In the genomic region with DNA sequence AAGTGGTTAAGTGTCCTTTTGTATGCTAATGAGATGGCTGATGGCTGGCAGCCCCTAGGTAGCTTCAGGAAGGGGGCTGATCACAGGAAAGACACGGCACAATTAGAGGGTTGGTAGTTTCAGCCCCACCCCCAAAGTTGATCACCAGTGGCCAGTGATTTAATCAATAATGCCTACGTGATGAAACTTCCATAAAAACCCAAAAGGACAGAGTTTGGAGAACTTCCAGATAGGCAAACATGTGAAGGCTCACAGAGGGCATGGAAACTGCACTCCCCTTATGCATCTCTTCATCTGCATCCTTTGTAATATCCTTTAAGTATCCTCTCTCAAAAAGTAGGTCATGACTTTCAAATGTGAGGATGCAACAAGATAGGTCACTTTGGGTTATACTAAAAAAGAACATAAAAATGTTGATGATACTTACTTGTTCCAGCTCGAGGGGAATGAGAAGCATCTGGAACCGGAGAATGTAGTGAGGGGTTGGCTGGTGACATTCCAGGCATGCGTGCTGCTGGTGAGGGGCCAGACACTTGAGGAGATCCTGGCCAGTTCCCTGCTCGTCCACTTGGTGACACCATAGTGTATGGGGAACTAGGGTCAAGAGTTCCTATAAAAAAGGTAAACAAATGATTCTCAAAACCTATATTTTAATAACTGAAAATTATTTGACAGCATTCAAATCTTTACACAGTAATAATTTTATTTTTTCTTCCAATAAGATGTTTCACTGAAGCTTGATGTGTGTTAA, we compare ENCODE assay signal across 12 cellular contexts. TPM values are rescaled to one million over a fixed set of nuclear protein-coding genes. Genes with fewer than 3 reads are reported as not detected.
DNase-seq lines count a peak whose midpoint lies in the region; ATAC-seq, FAIRE-seq and TF ChIP-seq lines count a peak whose summit lies in the region.
"Had no signal": no experiment of that assay in that cellular context is flagged by ENCODE, and none has a peak within 500 bp of the region (broad histone marks: within the 10 kb centered on the region; RNA-seq: fewer than 3 reads in every experiment).

No MANE protein-coding gene starts in this region.

- dilution Hi-C loops in endothelial cell of umbilical vein (cut with MboI; ENCODE audit: extremely low pct_ligation_motif_present, low sequenced_read_pairs), result no loop called here

- no peaks in the 10 kb centered on the region for H3K4me1 Mint-ChIP-seq in Calu3 (ENCODE audit: low read depth, unreplicated experiment)
- H3K4me1 Mint-ChIP-seq in nephron progenitor cell, result no peaks in the 10 kb centered on the region

- TF ChIP-seq CTCF in Calu3 (IDR thresholded peaks at IDR 0.05; ENCODE audit: unreplicated experiment), result no peak
- TF ChIP-seq CTCF in endothelial cell of umbilical vein (IDR thresholded peaks at IDR 0.05; ENCODE audit: extremely low read depth in 1 of 2, insufficient read depth in 1 of 2, low read depth in 1 of 2, low read length in 2 of 2), result peak in 1 of 2 donors; percentile 19
- TF ChIP-seq CTCF in nephron progenitor cell (IDR thresholded peaks at IDR 0.05), result no peak
- peak in 1 of 7 experiments; percentile 12 for TF ChIP-seq CTCF in stomach (IDR thresholded peaks at IDR 0.05)

- CTCF ChIA-PET in Calu3 (lab: Charles Lee), result no interaction called here
- CTCF ChIA-PET in endothelial cell of umbilical vein (lab: Charles Lee), result interaction anchor here (0.6 to 1.0 kb wide), 2 partner anchors 37 to 130 kb away, joined by 3 to 7 read pairs; no protein-coding TSS in a partner anchor

- H3K27ac Mint-ChIP-seq in Calu3 (ENCODE audit: unreplicated experiment), result no peak overlapping the region
- H3K27ac Mint-ChIP-seq in nephron progenitor cell, result no peak overlapping the region

- H3K36me3 ChIP-seq in NT2/D1 (ENCODE audit: insufficient read depth, insufficient read length, low read length) (peaks cover 80% of the 10 kb centered on the region), endothelial cell of umbilical vein (ENCODE audit: control insufficient read depth in 2 of 2, extremely low read depth in 1 of 2, insufficient read depth in 2 of 2, low read length in 2 of 2) (peaks cover 1 to 10% of the 10 kb centered on the region in 2 experiments), stomach (peaks cover 5 to 76% (median 70%) of the 10 kb centered on the region in 4 donors)

- no peaks in the 10 kb centered on the region for H3K4me1 ChIP-seq in NT2/D1 (ENCODE audit: insufficient read depth, insufficient read length)
- no peaks in the 10 kb centered on the region for H3K4me1 ChIP-seq in endothelial cell of umbilical vein (ENCODE audit: control insufficient read depth, extremely low read depth, insufficient read depth, low read length)
- no peaks in the 10 kb centered on the region for H3K4me1 ChIP-seq in stomach

- DNase-seq in Calu3 (peak; percentile 9), NT2/D1 (ENCODE audit: low read depth, low spot score) (peak; percentile 43), endothelial cell of umbilical vein (ENCODE audit: low read depth, low spot score) (peak; percentile 4), nephron progenitor cell (peak; percentile 8), stomach (no peak)
- no peak for DNase-seq in activated effector memory CD4-positive, alpha-beta T cell treated with Interleukin-2 at 50 U/mL for 16 hours
- DNase-seq: activated T-cell treated with anti-CD3 and anti-CD28 coated beads, Interleukin-2, amount 50 U/mL, for 4 hours; SIG-M5 had no signal

- TF ChIP-seq POLR2A in endothelial cell of umbilical vein (IDR thresholded peaks at IDR 0.05; ENCODE audit: low read depth, low read length), result no peak
- no peak for TF ChIP-seq POLR2A in stomach (IDR thresholded peaks at IDR 0.05)

- H3K27me3 ChIP-seq in NT2/D1 (ENCODE audit: insufficient read depth, insufficient read length) (no peaks in the 10 kb centered on the region), endothelial cell of umbilical vein (ENCODE audit: control insufficient read depth in 2 of 2, insufficient read depth in 2 of 2, low read length in 2 of 2) (no peaks in the 10 kb centered on the region), stomach (no peaks in the 10 kb centered on the region)

- H3K4me3 Mint-ChIP-seq in Calu3 (ENCODE audit: low read depth, unreplicated experiment) (no peak overlapping the region), nephron progenitor cell (no peak overlapping the region)
- H3K4me3 Mint-ChIP-seq: activated T-cell treated with anti-CD3 and anti-CD28 coated beads, Interleukin-2, amount 50 U/mL, for 4 hours had no signal

- POLR2A ChIA-PET in endothelial cell of umbilical vein (lab: Charles Lee), result no interaction called here

- ATAC-seq in GM19452 (IDR thresholded peaks at IDR 0.05; ENCODE audit: unreplicated experiment), result no peak
- no peak for ATAC-seq in GM19324 (IDR thresholded peaks at IDR 0.05; ENCODE audit: low FRiP score, unreplicated experiment)
- ATAC-seq: activated T-cell treated with anti-CD3 and anti-CD28 coated beads, Interleukin-2, amount 50 U/mL, for 4 hours had no signal

- H3K9me1 ChIP-seq in endothelial cell of umbilical vein (replicated peaks; ENCODE audit: control insufficient read depth, extremely low read depth, insufficient read depth, low read length), result no peaks in the 10 kb centered on the region

- H3K9ac ChIP-seq in NT2/D1 (ENCODE audit: insufficient read length, low read depth) (no peak overlapping the region), endothelial cell of umbilical vein (replicated peaks; ENCODE audit: extremely low read depth, insufficient read depth, low read length) (no peak overlapping the region)

- no peaks in the 10 kb centered on the region for H3K79me2 ChIP-seq in endothelial cell of umbilical vein (ENCODE audit: control insufficient read depth, insufficient read depth, low read length)

- TF ChIP-seq EP300 in stomach (IDR thresholded peaks at IDR 0.05), result no peak

- intact Hi-C loops in Calu3 (cut with micrococcal nuclease; ENCODE audit: unreplicated experiment), result no loop called here
- intact Hi-C loops in endothelial cell of umbilical vein (cut with micrococcal nuclease), result no loop called here
- intact Hi-C loops in stomach (cut with DNase I; ENCODE audit: low total_unique reads), result no loop called here

- H3K27me3 Mint-ChIP-seq in Calu3 (ENCODE audit: unreplicated experiment) (no peaks in the 10 kb centered on the region), nephron progenitor cell (ENCODE audit: low read depth, poor library complexity) (no peaks in the 10 kb centered on the region)

- no peak overlapping the region for H2AFZ ChIP-seq in endothelial cell of umbilical vein (ENCODE audit: low read depth, low read length)

- BruUV-seq in Calu3 (replicated peaks; lab: Mats Ljungman, UMichigan) (no TSS peak), endothelial cell of umbilical vein (replicated peaks; lab: Mats Ljungman, UMichigan) (no TSS peak)

- H3K36me3 Mint-ChIP-seq in Calu3 (ENCODE audit: insufficient read depth, unreplicated experiment), result peaks cover 22% of the 10 kb centered on the region
- peaks cover 43% of the 10 kb centered on the region for H3K36me3 Mint-ChIP-seq in nephron progenitor cell (ENCODE audit: low read depth)

- H3K4me3 ChIP-seq in NT2/D1 (ENCODE audit: insufficient read length, low read depth) (no peak overlapping the region), endothelial cell of umbilical vein (replicated peaks in 1 of 3; ENCODE audit: insufficient read depth in 1 of 3, low read depth in 1 of 3, low read length in 3 of 3) (no peak overlapping the region), stomach (no peak overlapping the region)

- no peaks in the 10 kb centered on the region for H3K9me3 ChIP-seq in NT2/D1 (ENCODE audit: insufficient read depth, low read length)
- H3K9me3 ChIP-seq in endothelial cell of umbilical vein (replicated peaks; ENCODE audit: control insufficient read depth, insufficient read depth, low read length), result no peaks in the 10 kb centered on the region
- H3K9me3 ChIP-seq in stomach, result no peaks in the 10 kb centered on the region

- no peaks in the 10 kb centered on the region for H3K9me3 Mint-ChIP-seq in Calu3 (ENCODE audit: low read depth, unreplicated experiment)
- H3K9me3 Mint-ChIP-seq in nephron progenitor cell, result peaks cover 7% of the 10 kb centered on the region
- H3K9me3 Mint-ChIP-seq: activated T-cell treated with anti-CD3 and anti-CD28 coated beads, Interleukin-2, amount 50 U/mL, for 4 hours had no signal

- H4K20me1 ChIP-seq in endothelial cell of umbilical vein (replicated peaks; ENCODE audit: control insufficient read depth, extremely low read depth, insufficient read depth, low read length), result no peaks in the 10 kb centered on the region

- 58 to 73% (median 67%) methylated on average over 6 of the region's 6 CpGs for WGBS in stomach, 5 donors

- no peak overlapping the region for H3K27ac ChIP-seq in endothelial cell of umbilical vein (ENCODE audit: insufficient read depth, low read depth, low read length)
- no peak overlapping the region for H3K27ac ChIP-seq in stomach

- H3K4me2 ChIP-seq in endothelial cell of umbilical vein (ENCODE audit: insufficient read depth, low read length), result no peak overlapping the region

- no peak for FAIRE-seq in endothelial cell of umbilical vein (lab: Jason Lieb, UNC)

TF ChIP-seq in endothelial cell of umbilical vein, 7 proteins besides CTCF, POLR2A, EP300 and RAD21 (continues in another document):
- no peak for TF ChIP-seq GATA2 (IDR thresholded peaks at IDR 0.05; ENCODE audit: insufficient read depth, insufficient read length, low read depth, low read length)
- TF ChIP-seq JUN (IDR thresholded peaks at IDR 0.05; ENCODE audit: borderline replicate concordance, insufficient read depth, insufficient read length, low read depth), result no peak

RNA-seq across cellular contexts. Expression of gene CXorf38, which starts 16.7 kb away (rescaled TPM):
- total RNA-seq in Calu3 (2022) (14.9 and 18.7 TPM in 2 replicates), endothelial cell of umbilical vein (12.1 and 12.4 TPM in 2 replicates), stomach (10 to 100 TPM in 3 of 5 donors, 1 to 10 TPM in 1, under 1 TPM in 1; 0.89 to 20.2 (median 14.8) TPM)
- polyA plus RNA-seq in endothelial cell of umbilical vein (5.2 and 5.9 TPM in 2 replicates), stomach (1 to 10 TPM; 3.8 to 8.1 (median 4.4) TPM)
- 6.4 and 6.6 TPM in 2 replicates for polyA plus RNA-seq in endothelial cell of umbilical vein (2011; cell fraction: cytosol; rRNA removed)
- 8.4 and 10.6 TPM in 2 replicates for polyA plus RNA-seq in endothelial cell of umbilical vein (2011; cell fraction: nucleus; rRNA removed)
- 10.6 and 11.9 TPM in 2 replicates for polyA plus RNA-seq in endothelial cell of umbilical vein (2012)
- 5.6 and 7.1 TPM in 2 replicates for polyA minus RNA-seq in endothelial cell of umbilical vein
- 6.1 TPM for polyA minus RNA-seq in endothelial cell of umbilical vein (2011; cell fraction: cytosol; rRNA and poly(A)+ RNA removed)
- polyA minus RNA-seq in endothelial cell of umbilical vein (2011; cell fraction: nucleus; rRNA and poly(A)+ RNA removed), result 4.5 and 6.4 TPM in 2 replicates

RNA-seq across cellular contexts. Expression of gene MPC1L, which starts 40.8 kb away (rescaled TPM):
- total RNA-seq in Calu3 (2022), result not detected in 2 replicates
- not detected in 2 replicates for total RNA-seq in endothelial cell of umbilical vein
- polyA plus RNA-seq in endothelial cell of umbilical vein, result 0.19 TPM in 1 of 2 replicates, not detected in the other
- not detected in 2 replicates for polyA plus RNA-seq in endothelial cell of umbilical vein (2011; cell fraction: cytosol; rRNA removed)
- polyA plus RNA-seq in endothelial cell of umbilical vein (2011; cell fraction: nucleus; rRNA removed), result not detected in 2 replicates
- not detected in 2 replicates for polyA plus RNA-seq in endothelial cell of umbilical vein (2012)
- polyA minus RNA-seq in endothelial cell of umbilical vein, result not detected in 2 replicates
- not detected for polyA minus RNA-seq in endothelial cell of umbilical vein (2011; cell fraction: cytosol; rRNA and poly(A)+ RNA removed)
- not detected in 2 replicates for polyA minus RNA-seq in endothelial cell of umbilical vein (2011; cell fraction: nucleus; rRNA and poly(A)+ RNA removed)
- total RNA-seq in stomach, result not detected
- polyA plus RNA-seq in stomach, result not detected
- total RNA-seq: activated T-cell treated with anti-CD3 and anti-CD28 coated beads, Interleukin-2, amount 50 U/mL, for 4 hours; LHCN-M2 had no signal
- polyA plus RNA-seq: neural cell had no signal

Comparison
In these comparisons a context has a peak if more than half of its experiments do, and no peak if none do; other contexts are left out.
1. DNase-seq: peak in Calu3 (single experiment), NT2/D1 (single experiment), endothelial cell of umbilical vein (single experiment) and nephron progenitor cell (single experiment); none in stomach (single experiment) and activated effector memory CD4-positive, alpha-beta T cell treated with Interleukin-2 at 50 U/mL for 16 hours (single experiment).